ENCODE assay signal across 8 cellular contexts in the genomic region with DNA sequence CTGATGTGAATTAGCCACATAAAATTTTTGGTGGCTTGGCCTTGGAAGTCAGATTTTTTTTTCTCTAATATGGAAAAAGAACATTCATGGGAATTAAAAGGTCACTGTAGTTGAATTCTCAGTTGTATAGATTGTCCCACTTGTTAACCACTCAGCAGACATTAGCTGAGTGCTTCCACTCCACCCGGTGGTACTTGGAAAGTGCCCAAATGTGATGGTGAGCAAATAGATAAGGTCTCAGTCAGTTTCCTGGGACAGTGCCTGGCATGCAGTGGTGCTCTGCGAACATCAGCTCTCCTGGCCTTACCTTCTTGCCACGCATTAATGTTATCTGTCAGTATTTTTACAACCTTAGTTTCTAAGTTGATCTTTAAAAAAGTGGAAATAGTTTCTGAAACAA. TPM values are rescaled to one million over a fixed set of nuclear protein-coding genes. Genes with fewer than 3 reads are reported as not detected.
DNase-seq lines count a peak whose midpoint lies in the region; ATAC-seq, FAIRE-seq and TF ChIP-seq lines count a peak whose summit lies in the region.

No MANE protein-coding gene starts in this region.

- H3K9ac ChIP-seq in kidney (ENCODE audit: low read length in 2 of 2), result peak overlapping the region in 1 of 2 donors; percentile 97

- H3K36me3 ChIP-seq in ascending aorta (no peaks in the 10 kb centered on the region), kidney (ENCODE audit: control insufficient read depth in 1 of 2, insufficient read depth in 2 of 2, low read length in 2 of 2) (peaks cover 0 to 2% of the 10 kb centered on the region in 2 donors)

- TF ChIP-seq CTCF in ascending aorta (IDR thresholded peaks at IDR 0.05) (no peak), kidney (IDR thresholded peaks at IDR 0.05; ENCODE audit: borderline replicate concordance, extremely low read depth, insufficient read depth) (no peak)

- intact Hi-C loops in ascending aorta (cut with DNase I), result no loop called here
- intact Hi-C loops in kidney (cut with DNase I), result no loop called here

- no peaks in the 10 kb centered on the region for H3K27me3 Mint-ChIP-seq in T-cell

- CTCF ChIA-PET in T-cell (lab: Charles Lee) (interaction anchor here in 1 of 2 donors (1.2 kb wide), 1 partner anchor 31 kb away, joined by 3 read pairs; no protein-coding TSS in a partner anchor), HEK293T (lab: Yijun Ruan, JAX) (no interaction called here)

- no peaks in the 10 kb centered on the region for H3K27me3 ChIP-seq in ascending aorta

- H3K4me3 ChIP-seq in ascending aorta (peak overlapping the region; percentile 64 to 95), kidney (ENCODE audit: low read length in 2 of 2) (peak overlapping the region; percentile 95 to 98)

- no peak overlapping the region for H3K27ac ChIP-seq in ascending aorta
- H3K27ac ChIP-seq in kidney (ENCODE audit: low read depth in 2 of 2, low read length in 2 of 2), result no peak overlapping the region

- H3K27ac Mint-ChIP-seq in T-cell, result no peak overlapping the region

- POLR2A ChIA-PET in T-cell (lab: Charles Lee) (interaction anchor here in 1 of 2 donors (0.7 kb wide), 1 partner anchor 28 kb away, joined by 5 read pairs; no protein-coding TSS in a partner anchor), HEK293T (lab: Yijun Ruan, JAX) (interaction anchor here (2.3 kb wide), 1 partner anchor 28 kb away, joined by 36 read pairs; a partner anchor contains a TSS)

- H3K36me3 Mint-ChIP-seq in T-cell, result peaks cover 28% of the 10 kb centered on the region

- H3K4me3 Mint-ChIP-seq in T-cell, result no peak overlapping the region

- no peaks in the 10 kb centered on the region for H3K9me3 Mint-ChIP-seq in T-cell

- H3K4me1 Mint-ChIP-seq in T-cell, result peaks cover 55 to 76% (median 72%) of the 10 kb centered on the region in 3 donors

- peak; percentile 42 for DNase-seq in A172 (ENCODE audit: low spot score)
- peak; percentile 27 for DNase-seq in HT-29 (ENCODE audit: low spot score)
- DNase-seq in ascending aorta (ENCODE audit: low spot score in 2 of 2), result no peak
- no peak for DNase-seq in kidney
- DNase-seq in effector CD4-positive, alpha-beta T cell, result no peak
- no peak for DNase-seq in T-cell
- DNase-seq in HEK293T (ENCODE audit: extremely low spot score), result no peak

- no peaks in the 10 kb centered on the region for H3K9me3 ChIP-seq in ascending aorta
- H3K9me3 ChIP-seq in kidney (ENCODE audit: control insufficient read depth in 1 of 2, low read length in 2 of 2), result no peaks in the 10 kb centered on the region

- ATAC-seq in GM18505 (IDR thresholded peaks at IDR 0.05; ENCODE audit: unreplicated experiment), result no peak
- no peak for ATAC-seq in T-cell (replicated peaks in 1 of 4)

- TF ChIP-seq POLR2A in GM18505 (IDR thresholded peaks at IDR 0.05; ENCODE audit: borderline replicate concordance, extremely low read depth, insufficient read depth, insufficient read length), result no peak

- peaks cover 0 to 29% of the 10 kb centered on the region in 2 donors for H3K4me1 ChIP-seq in ascending aorta
- peaks cover 5 to 15% of the 10 kb centered on the region in 2 donors for H3K4me1 ChIP-seq in kidney (ENCODE audit: control insufficient read depth in 1 of 2, insufficient read depth in 1 of 2, low read depth in 1 of 2, low read length in 2 of 2)

- no peak for FAIRE-seq in kidney (lab: Jason Lieb, UNC)

TF ChIP-seq in HEK293T, 16 proteins besides CTCF, POLR2A, EP300 and RAD21:
- TF ChIP-seq CTBP1 (IDR thresholded peaks at IDR 0.05; ENCODE audit: borderline replicate concordance), result no peak
- TF ChIP-seq ARNT (IDR thresholded peaks at IDR 0.05), result no peak
- no peak for TF ChIP-seq FOXK2 (IDR thresholded peaks at IDR 0.05)
- no peak for TF ChIP-seq HDGF (IDR thresholded peaks at IDR 0.05; ENCODE audit: borderline replicate concordance)
- TF ChIP-seq SUZ12 (IDR thresholded peaks at IDR 0.05), result no peak
- TF ChIP-seq SP1 (IDR thresholded peaks at IDR 0.05), result no peak
- TF ChIP-seq ELF4 (IDR thresholded peaks at IDR 0.05), result no peak
- TF ChIP-seq BHLHE40 (IDR thresholded peaks at IDR 0.05; ENCODE audit: borderline replicate concordance), result no peak
- TF ChIP-seq, protein P1, sequence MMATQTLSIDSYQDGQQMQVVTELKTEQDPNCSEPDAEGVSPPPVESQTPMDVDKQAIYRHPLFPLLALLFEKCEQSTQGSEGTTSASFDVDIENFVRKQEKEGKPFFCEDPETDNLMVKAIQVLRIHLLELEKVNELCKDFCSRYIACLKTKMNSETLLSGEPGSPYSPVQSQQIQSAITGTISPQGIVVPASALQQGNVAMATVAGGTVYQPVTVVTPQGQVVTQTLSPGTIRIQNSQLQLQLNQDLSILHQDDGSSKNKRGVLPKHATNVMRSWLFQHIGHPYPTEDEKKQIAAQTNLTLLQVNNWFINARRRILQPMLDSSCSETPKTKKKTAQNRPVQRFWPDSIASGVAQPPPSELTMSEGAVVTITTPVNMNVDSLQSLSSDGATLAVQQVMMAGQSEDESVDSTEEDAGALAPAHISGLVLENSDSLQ (IDR thresholded peaks at IDR 0.05), result no peak
- TF ChIP-seq L3MBTL2 (conservative IDR thresholded peaks at IDR 0.05), result no peak
- TF ChIP-seq ZNF384 (IDR thresholded peaks at IDR 0.05), result no peak
- TF ChIP-seq LEF1 (IDR thresholded peaks at IDR 0.05; ENCODE audit: borderline replicate concordance), result no peak
- TF ChIP-seq FOXA1 (IDR thresholded peaks at IDR 0.05), result no peak
- TF ChIP-seq NFRKB (IDR thresholded peaks at IDR 0.05), result no peak
- no peak for TF ChIP-seq FOXM1 (IDR thresholded peaks at IDR 0.05; ENCODE audit: borderline replicate concordance)
- TF ChIP-seq TARDBP (IDR thresholded peaks at IDR 0.05), result no peak
TF ChIP-seq in HEK293T: peak in this region for 0.

RNA-seq across cellular contexts. Expression of a gene that starts 1.4 kb away (rescaled TPM):
- total RNA-seq in A172 (2014; rRNA removed; shearing (Covaris generic)), result 638 and 718 TPM in 2 replicates
- 145 and 147 TPM in 2 replicates for total RNA-seq in HT-29 (2014; rRNA removed; shearing (Covaris generic))
- total RNA-seq in ascending aorta (132 TPM), kidney (269 TPM), T-cell (100 to 1,000 TPM in 4 of 5 donors, 10 to 100 TPM in 1; 94.4 to 132 (median 111) TPM)
- 695 TPM for polyA plus RNA-seq in kidney (ENCODE audit: insufficient read depth, low read depth, low replicate concordance)

RNA-seq across cellular contexts. Expression of a gene that starts 1.6 kb away (rescaled TPM):
- total RNA-seq in A172 (2014; rRNA removed; shearing (Covaris generic)), result 19.6 and 23.0 TPM in 2 replicates
- 3.0 and 3.4 TPM in 2 replicates for total RNA-seq in HT-29 (2014; rRNA removed; shearing (Covaris generic))
- total RNA-seq in ascending aorta (8.1 TPM), kidney (12.9 TPM), T-cell (10 to 100 TPM in 3 of 5 donors, 1 to 10 TPM in 2; 7.1 to 13.3 (median 10.0) TPM)
- polyA plus RNA-seq in kidney (ENCODE audit: insufficient read depth, low read depth, low replicate concordance), result 10.8 TPM

RNA-seq across cellular contexts. Expression of a gene that starts 28.9 kb away (rescaled TPM):
- 3.3 and 3.6 TPM in 2 replicates for total RNA-seq in A172 (2014; rRNA removed; shearing (Covaris generic))
- 2.3 and 2.5 TPM in 2 replicates for total RNA-seq in HT-29 (2014; rRNA removed; shearing (Covaris generic))
- total RNA-seq in ascending aorta (8.5 TPM), kidney (8.7 TPM), T-cell (10 to 100 TPM; 18.2 to 21.8 (median 20.0) TPM)
- 4.0 TPM for polyA plus RNA-seq in kidney (ENCODE audit: insufficient read depth, low read depth, low replicate concordance)

Comparison
In these comparisons a context has a peak if more than half of its experiments do, and no peak if none do; other contexts are left out.
1. DNase-seq: peak in A172 (single experiment) and HT-29 (single experiment); none in ascending aorta (0 of 2), kidney (single experiment), effector CD4-positive, alpha-beta T cell (single experiment), T-cell (0 of 34) and HEK293T (single experiment).